In genomic region chr22:18077639-18078328, GRCh38 we compare ENCODE assay signal across 1 cellular context.
TF ChIP-seq lines count a peak whose summit lies in the region.

Gene PEX26 (plus strand): TSS chr22:18077990. CDS start chr22:18078377, 387 bp downstream.

TF ChIP-seq in HEK293, 187 proteins besides CTCF, POLR2A, EP300 and RAD21 (continued from another document and continues in another):
- TF ChIP-seq, protein P1, sequence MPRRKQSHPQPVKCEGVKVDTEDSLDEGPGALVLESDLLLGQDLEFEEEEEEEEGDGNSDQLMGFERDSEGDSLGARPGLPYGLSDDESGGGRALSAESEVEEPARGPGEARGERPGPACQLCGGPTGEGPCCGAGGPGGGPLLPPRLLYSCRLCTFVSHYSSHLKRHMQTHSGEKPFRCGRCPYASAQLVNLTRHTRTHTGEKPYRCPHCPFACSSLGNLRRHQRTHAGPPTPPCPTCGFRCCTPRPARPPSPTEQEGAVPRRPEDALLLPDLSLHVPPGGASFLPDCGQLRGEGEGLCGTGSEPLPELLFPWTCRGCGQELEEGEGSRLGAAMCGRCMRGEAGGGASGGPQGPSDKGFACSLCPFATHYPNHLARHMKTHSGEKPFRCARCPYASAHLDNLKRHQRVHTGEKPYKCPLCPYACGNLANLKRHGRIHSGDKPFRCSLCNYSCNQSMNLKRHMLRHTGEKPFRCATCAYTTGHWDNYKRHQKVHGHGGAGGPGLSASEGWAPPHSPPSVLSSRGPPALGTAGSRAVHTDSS (tag by site-specific recombination; IDR thresholded peaks at IDR 0.05): no peak
- TF ChIP-seq, protein P2, sequence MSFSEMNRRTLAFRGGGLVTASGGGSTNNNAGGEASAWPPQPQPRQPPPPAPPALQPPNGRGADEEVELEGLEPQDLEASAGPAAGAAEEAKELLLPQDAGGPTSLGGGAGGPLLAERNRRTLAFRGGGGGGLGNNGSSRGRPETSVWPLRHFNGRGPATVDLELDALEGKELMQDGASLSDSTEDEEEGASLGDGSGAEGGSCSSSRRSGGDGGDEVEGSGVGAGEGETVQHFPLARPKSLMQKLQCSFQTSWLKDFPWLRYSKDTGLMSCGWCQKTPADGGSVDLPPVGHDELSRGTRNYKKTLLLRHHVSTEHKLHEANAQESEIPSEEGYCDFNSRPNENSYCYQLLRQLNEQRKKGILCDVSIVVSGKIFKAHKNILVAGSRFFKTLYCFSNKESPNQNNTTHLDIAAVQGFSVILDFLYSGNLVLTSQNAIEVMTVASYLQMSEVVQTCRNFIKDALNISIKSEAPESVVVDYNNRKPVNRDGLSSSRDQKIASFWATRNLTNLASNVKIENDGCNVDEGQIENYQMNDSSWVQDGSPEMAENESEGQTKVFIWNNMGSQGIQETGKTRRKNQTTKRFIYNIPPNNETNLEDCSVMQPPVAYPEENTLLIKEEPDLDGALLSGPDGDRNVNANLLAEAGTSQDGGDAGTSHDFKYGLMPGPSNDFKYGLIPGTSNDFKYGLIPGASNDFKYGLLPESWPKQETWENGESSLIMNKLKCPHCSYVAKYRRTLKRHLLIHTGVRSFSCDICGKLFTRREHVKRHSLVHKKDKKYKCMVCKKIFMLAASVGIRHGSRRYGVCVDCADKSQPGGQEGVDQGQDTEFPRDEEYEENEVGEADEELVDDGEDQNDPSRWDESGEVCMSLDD (tag by site-specific recombination; IDR thresholded peaks at IDR 0.05): peak; percentile 85
- no peak for TF ChIP-seq ZSCAN23 (tag by site-specific recombination; IDR thresholded peaks at IDR 0.05)
- no peak for TF ChIP-seq BCL11B (tag by site-specific recombination; IDR thresholded peaks at IDR 0.05; ENCODE audit: low read depth)
- TF ChIP-seq ZNF701 (tag by site-specific recombination; IDR thresholded peaks at IDR 0.05): no peak
- TF ChIP-seq ZNF629 (tag by site-specific recombination; IDR thresholded peaks at IDR 0.05): peak; percentile 63; the same call in 1 of the 2 replicates
- TF ChIP-seq, protein P3, sequence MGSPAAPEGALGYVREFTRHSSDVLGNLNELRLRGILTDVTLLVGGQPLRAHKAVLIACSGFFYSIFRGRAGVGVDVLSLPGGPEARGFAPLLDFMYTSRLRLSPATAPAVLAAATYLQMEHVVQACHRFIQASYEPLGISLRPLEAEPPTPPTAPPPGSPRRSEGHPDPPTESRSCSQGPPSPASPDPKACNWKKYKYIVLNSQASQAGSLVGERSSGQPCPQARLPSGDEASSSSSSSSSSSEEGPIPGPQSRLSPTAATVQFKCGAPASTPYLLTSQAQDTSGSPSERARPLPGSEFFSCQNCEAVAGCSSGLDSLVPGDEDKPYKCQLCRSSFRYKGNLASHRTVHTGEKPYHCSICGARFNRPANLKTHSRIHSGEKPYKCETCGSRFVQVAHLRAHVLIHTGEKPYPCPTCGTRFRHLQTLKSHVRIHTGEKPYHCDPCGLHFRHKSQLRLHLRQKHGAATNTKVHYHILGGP (tag by site-specific recombination; IDR thresholded peaks at IDR 0.05): no peak
- TF ChIP-seq ATF2 (tag by site-specific recombination; IDR thresholded peaks at IDR 0.05; ENCODE audit: low read depth): no peak
- no peak for TF ChIP-seq HOXC10 (CRISPR knock-in tag; IDR thresholded peaks at IDR 0.05)
- TF ChIP-seq, protein P4, sequence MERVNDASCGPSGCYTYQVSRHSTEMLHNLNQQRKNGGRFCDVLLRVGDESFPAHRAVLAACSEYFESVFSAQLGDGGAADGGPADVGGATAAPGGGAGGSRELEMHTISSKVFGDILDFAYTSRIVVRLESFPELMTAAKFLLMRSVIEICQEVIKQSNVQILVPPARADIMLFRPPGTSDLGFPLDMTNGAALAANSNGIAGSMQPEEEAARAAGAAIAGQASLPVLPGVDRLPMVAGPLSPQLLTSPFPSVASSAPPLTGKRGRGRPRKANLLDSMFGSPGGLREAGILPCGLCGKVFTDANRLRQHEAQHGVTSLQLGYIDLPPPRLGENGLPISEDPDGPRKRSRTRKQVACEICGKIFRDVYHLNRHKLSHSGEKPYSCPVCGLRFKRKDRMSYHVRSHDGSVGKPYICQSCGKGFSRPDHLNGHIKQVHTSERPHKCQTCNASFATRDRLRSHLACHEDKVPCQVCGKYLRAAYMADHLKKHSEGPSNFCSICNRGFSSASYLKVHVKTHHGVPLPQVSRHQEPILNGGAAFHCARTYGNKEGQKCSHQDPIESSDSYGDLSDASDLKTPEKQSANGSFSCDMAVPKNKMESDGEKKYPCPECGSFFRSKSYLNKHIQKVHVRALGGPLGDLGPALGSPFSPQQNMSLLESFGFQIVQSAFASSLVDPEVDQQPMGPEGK (tag by site-specific recombination; IDR thresholded peaks at IDR 0.05): peak; percentile 23; the same call in 1 of the 2 replicates
- no peak for TF ChIP-seq ZNF843 (tag by site-specific recombination; IDR thresholded peaks at IDR 0.05)
- TF ChIP-seq ZNF157 (tag by site-specific recombination; IDR thresholded peaks at IDR 0.05): no peak
- no peak for TF ChIP-seq FEZF1 (tag by site-specific recombination; IDR thresholded peaks at IDR 0.05)
- TF ChIP-seq ZFP41 (tag by site-specific recombination; IDR thresholded peaks at IDR 0.05; ENCODE audit: borderline replicate concordance): no peak
- TF ChIP-seq ZNF792 (tag by site-specific recombination; IDR thresholded peaks at IDR 0.05): no peak
- TF ChIP-seq ZNF175 (tag by site-specific recombination; IDR thresholded peaks at IDR 0.05): no peak
- TF ChIP-seq ZNF660 (tag by site-specific recombination; IDR thresholded peaks at IDR 0.05): peak; percentile 8; the same call in 1 of the 2 replicates
- TF ChIP-seq ZNF623 (tag by site-specific recombination; IDR thresholded peaks at IDR 0.05): no peak
- no peak for TF ChIP-seq ZNF423 (tag by site-specific recombination; IDR thresholded peaks at IDR 0.05)
- no peak for TF ChIP-seq ZNF670 (tag by site-specific recombination; IDR thresholded peaks at IDR 0.05; ENCODE audit: low read depth)
- TF ChIP-seq ZNF211 (tag by site-specific recombination; IDR thresholded peaks at IDR 0.05; ENCODE audit: low read depth): no peak
- no peak for TF ChIP-seq ZNF391 (tag by site-specific recombination; IDR thresholded peaks at IDR 0.05; ENCODE audit: borderline replicate concordance, low read depth)
- peak; percentile 34; the same call in 1 of the 2 replicates for TF ChIP-seq ZNF324 (tag by site-specific recombination; IDR thresholded peaks at IDR 0.05)
- no peak; the same call in 1 of the 2 replicates for TF ChIP-seq ZNF692 (tag by site-specific recombination; IDR thresholded peaks at IDR 0.05)
- TF ChIP-seq EGR2 (tag by site-specific recombination; IDR thresholded peaks at IDR 0.05; ENCODE audit: low read depth): peak; percentile 56; the same call in 1 of the 2 replicates
- no peak for TF ChIP-seq ZNF596 (tag by site-specific recombination; IDR thresholded peaks at IDR 0.05)
- no peak for TF ChIP-seq ZNF548 (tag by site-specific recombination; IDR thresholded peaks at IDR 0.05)
- peak; percentile 52; the same call in 1 of the 2 replicates for TF ChIP-seq ZSCAN30 (tag by site-specific recombination; IDR thresholded peaks at IDR 0.05)
- TF ChIP-seq ZNF654 (tag by site-specific recombination; IDR thresholded peaks at IDR 0.05; ENCODE audit: low read depth): no peak
- TF ChIP-seq IKZF3 (tag by site-specific recombination; IDR thresholded peaks at IDR 0.05): no peak
- no peak for TF ChIP-seq ZNF776 (tag by site-specific recombination; IDR thresholded peaks at IDR 0.05; ENCODE audit: borderline replicate concordance)
- TF ChIP-seq ZBTB49 (tag by site-specific recombination; IDR thresholded peaks at IDR 0.05; ENCODE audit: low read depth): no peak
- TF ChIP-seq ZNF292 (tag by site-specific recombination; IDR thresholded peaks at IDR 0.05; ENCODE audit: borderline replicate concordance, low read depth): no peak
- TF ChIP-seq ZNF639 (tag by site-specific recombination; IDR thresholded peaks at IDR 0.05): no peak
- TF ChIP-seq ZNF610 (tag by site-specific recombination; IDR thresholded peaks at IDR 0.05; ENCODE audit: borderline replicate concordance): no peak
- no peak for TF ChIP-seq ZSCAN16 (tag by site-specific recombination; IDR thresholded peaks at IDR 0.05)
- TF ChIP-seq ZNF830 (tag by site-specific recombination; IDR thresholded peaks at IDR 0.05; ENCODE audit: low read depth): no peak
- TF ChIP-seq TCF7L2 (IDR thresholded peaks at IDR 0.05; ENCODE audit: borderline replicate concordance, low read depth, low read length): no peak; the same call in 1 of the 2 replicates
- no peak for TF ChIP-seq ZNF169 (tag by site-specific recombination; IDR thresholded peaks at IDR 0.05)
- no peak for TF ChIP-seq KLF17 (tag by site-specific recombination; IDR thresholded peaks at IDR 0.05)
- no peak for TF ChIP-seq MYNN (tag by site-specific recombination; IDR thresholded peaks at IDR 0.05; ENCODE audit: borderline replicate concordance)
- TF ChIP-seq ZNF600 (tag by site-specific recombination; IDR thresholded peaks at IDR 0.05): no peak
- no peak for TF ChIP-seq ZBTB6 (tag by site-specific recombination; IDR thresholded peaks at IDR 0.05)
- no peak for TF ChIP-seq ZBTB48 (tag by site-specific recombination; IDR thresholded peaks at IDR 0.05)
- TF ChIP-seq ZNF239 (tag by site-specific recombination; IDR thresholded peaks at IDR 0.05): no peak
- no peak for TF ChIP-seq ZNF140 (tag by site-specific recombination; IDR thresholded peaks at IDR 0.05)
- TF ChIP-seq ZFHX2 (tag by site-specific recombination; conservative IDR thresholded peaks at IDR 0.05): peak; percentile 47
- TF ChIP-seq ZNF24 (tag by site-specific recombination; IDR thresholded peaks at IDR 0.05): 0 out of 2 replicates have a peak, but pooled peaks have one; percentile 18
- TF ChIP-seq ZNF404 (tag by site-specific recombination; IDR thresholded peaks at IDR 0.05): no peak
- TF ChIP-seq ZNF791 (tag by site-specific recombination; IDR thresholded peaks at IDR 0.05): no peak
